8 cellular contexts compared by ENCODE assay signal in the genomic region with DNA sequence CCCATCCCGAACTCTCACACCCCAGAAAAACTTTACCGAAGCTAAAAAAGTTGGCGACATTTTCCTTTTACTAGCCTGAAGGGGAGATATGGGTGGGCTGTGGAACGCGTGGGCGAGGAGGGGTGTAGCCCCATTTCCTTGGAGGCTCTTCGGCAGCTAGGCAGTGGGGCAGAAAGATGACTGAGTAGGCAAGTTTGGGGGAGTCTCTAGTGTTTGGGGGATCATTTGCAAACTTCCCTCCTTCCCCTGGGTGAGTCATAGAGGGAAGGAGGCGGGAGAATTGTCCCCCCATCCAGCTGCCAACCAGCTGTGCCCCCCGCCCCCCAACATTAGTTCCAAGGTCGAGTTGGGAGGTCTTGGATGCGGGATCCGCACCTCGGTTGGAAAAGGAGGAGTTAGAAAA.
DNase-seq lines count a peak whose midpoint lies in the region; ATAC-seq and TF ChIP-seq lines count a peak whose summit lies in the region.

No MANE protein-coding gene starts in this region.

- H3K4me1 Mint-ChIP-seq in central memory CD8-positive, alpha-beta T cell, result peaks cover 55% of the 10 kb centered on the region

- H3K4me3 ChIP-seq in BLaER1 (peak overlapping the region; percentile 70), KMS-11 (IDR thresholded peaks at IDR 0.05; ENCODE audit: insufficient read depth, low read depth, low read length) (no peak overlapping the region), mucosa of stomach (ENCODE audit: low read length) (peak overlapping the region; percentile 50)

- H3K27ac ChIP-seq in BLaER1 (no peak overlapping the region), KMS-11 (no peak overlapping the region)

- H3K9ac ChIP-seq in BLaER1, result peak overlapping the region; percentile 74
- peak overlapping the region; percentile 3; the same call in 1 of the 2 replicates for H3K9ac ChIP-seq in KMS-11
- H3K9ac ChIP-seq in mucosa of stomach (ENCODE audit: low read length), result peak overlapping the region; percentile 65

- no peak for DNase-seq in central memory CD8-positive, alpha-beta T cell (ENCODE audit: low spot score in 2 of 2)
- DNase-seq in GDM1 (lab: John Stamatoyannopoulos, UW), result no peak
- DNase-seq in HuH-7 (ENCODE audit: low spot score), result no peak
- DNase-seq in NCI-H2171 treated with DMSO at 0.1 percent for 48 hours (lab: John Stamatoyannopoulos, UW), result no peak

- peaks cover 5% of the 10 kb centered on the region for H3K36me3 Mint-ChIP-seq in central memory CD8-positive, alpha-beta T cell (ENCODE audit: insufficient read depth)

- H2AFZ ChIP-seq in KMS-11 (ENCODE audit: low read depth), result peak overlapping the region; percentile 53

- H3K36me3 ChIP-seq in BLaER1, result no peaks in the 10 kb centered on the region
- no peaks in the 10 kb centered on the region for H3K36me3 ChIP-seq in KMS-11 (ENCODE audit: insufficient read depth)
- H3K36me3 ChIP-seq in mucosa of stomach (ENCODE audit: control insufficient read depth, insufficient read depth, low read length), result no peaks in the 10 kb centered on the region

- H3K9me3 ChIP-seq in BLaER1, result no peaks in the 10 kb centered on the region
- H3K9me3 ChIP-seq in mucosa of stomach (ENCODE audit: control insufficient read depth, low read length), result no peaks in the 10 kb centered on the region

- H3K9me3 Mint-ChIP-seq in central memory CD8-positive, alpha-beta T cell, result no peaks in the 10 kb centered on the region

- TF ChIP-seq CTCF in KMS-11 (conservative IDR thresholded peaks at IDR 0.05; ENCODE audit: low read depth, low read length), result no peak

- H4K20me1 ChIP-seq in BLaER1, result peaks cover 7% of the 10 kb centered on the region
- no peaks in the 10 kb centered on the region for H4K20me1 ChIP-seq in KMS-11 (ENCODE audit: insufficient read depth)

- H3K27me3 ChIP-seq in BLaER1 (peaks cover 20% of the 10 kb centered on the region), KMS-11 (ENCODE audit: insufficient read depth, low read depth) (peaks cover 57% of the 10 kb centered on the region), mucosa of stomach (ENCODE audit: control insufficient read depth, insufficient read depth, low read length) (peaks cover 31% of the 10 kb centered on the region)

- H3K4me2 ChIP-seq in BLaER1 (peak overlapping the region; percentile 98), KMS-11 (peak overlapping the region; percentile 88)

- no peak for ATAC-seq in central memory CD8-positive, alpha-beta T cell (replicated peaks; ENCODE audit: extremely low read depth, poor library complexity, severe bottlenecking)
- no peak for ATAC-seq in GM19452 (IDR thresholded peaks at IDR 0.05; ENCODE audit: unreplicated experiment)

- no peaks in the 10 kb centered on the region for H3K79me2 ChIP-seq in KMS-11 (ENCODE audit: insufficient read depth, low read depth)

- H3K27me3 Mint-ChIP-seq in central memory CD8-positive, alpha-beta T cell, result peaks cover 21% of the 10 kb centered on the region

- H3K4me1 ChIP-seq in BLaER1 (peaks cover 44% of the 10 kb centered on the region), KMS-11 (ENCODE audit: low read depth, poor library complexity, severe bottlenecking) (peaks cover 39% of the 10 kb centered on the region), mucosa of stomach (ENCODE audit: control insufficient read depth, insufficient read depth, low read length) (peaks cover 22% of the 10 kb centered on the region)

- no peak overlapping the region for H3K27ac Mint-ChIP-seq in central memory CD8-positive, alpha-beta T cell (ENCODE audit: low read depth)

- H3K4me3 Mint-ChIP-seq in central memory CD8-positive, alpha-beta T cell, result peak overlapping the region; percentile 84

Comparison
In these comparisons a context has a peak if more than half of its experiments do, and no peak if none do; other contexts are left out.
1. H3K9ac ChIP-seq: peak in every context shown above with its lines; median percentile 74 in BLaER1; 65 in mucosa of stomach; 3 in KMS-11.